ENCODE assay signal across 8 cellular contexts in the genomic region with DNA sequence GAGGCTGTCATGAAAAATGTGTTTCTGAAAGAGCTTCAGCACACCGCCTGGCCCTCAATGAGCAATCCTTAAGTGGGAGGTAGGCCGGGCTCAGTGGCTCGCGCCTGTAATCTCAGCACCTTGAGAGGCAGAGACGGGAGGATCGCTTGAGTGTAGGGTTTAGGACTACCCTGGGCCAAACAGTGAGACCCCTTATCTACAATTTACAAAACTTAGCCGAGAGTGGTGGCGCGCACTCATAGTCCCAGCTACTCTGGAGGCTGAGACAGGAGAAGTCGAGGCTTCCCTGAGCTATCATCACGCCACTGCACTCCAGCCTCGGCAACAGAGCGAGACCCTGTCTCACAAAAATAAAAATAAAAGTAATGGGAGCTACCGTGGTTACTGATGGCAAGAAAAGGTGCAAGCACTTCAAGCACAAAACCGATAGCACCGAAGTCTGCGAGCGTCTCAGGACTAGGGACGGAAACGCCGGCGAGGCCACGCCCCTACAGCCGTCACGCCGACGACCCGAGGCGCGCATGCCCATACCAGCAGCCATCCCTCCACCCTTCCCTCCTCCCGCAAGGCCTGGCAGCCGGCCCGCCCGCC. TPM values are rescaled to one million over a fixed set of nuclear protein-coding genes. Genes with fewer than 3 reads are reported as not detected.
A peak's percentile ranks its signal among the peaks of the same experiment; 100 is the strongest.
DNase-seq lines count a peak whose midpoint lies in the region; ATAC-seq and TF ChIP-seq lines count a peak whose summit lies in the region.

No MANE protein-coding gene starts in this region.

- TF ChIP-seq CTCF in dorsolateral prefrontal cortex (IDR thresholded peaks at IDR 0.05 in 54 of 56, conservative IDR thresholded peaks at IDR 0.05 in 2 of 56; ENCODE audit: low read depth in 1 of 56, partially characterized antibody in 56 of 56): peak in 1 of 56 donors; percentile 14
- TF ChIP-seq CTCF in lower leg skin (IDR thresholded peaks at IDR 0.05): no peak

- peaks cover 27 to 48% (median 42%) of the 10 kb centered on the region in 11 experiments; a peak in 20 of 22 replicates for H4K20me1 ChIP-seq in BLaER1 treated with 17β-estradiol and CSF1 and Interleukin-3, amounts not matched to agents 10 nM and 100 nM

- H3K27me3 ChIP-seq in BLaER1 treated with 17β-estradiol and CSF1 and Interleukin-3, amounts not matched to agents 10 nM and 100 nM: no peaks in the 10 kb centered on the region
- H3K27me3 ChIP-seq in dorsolateral prefrontal cortex: no peaks in the 10 kb centered on the region

- DNase-seq in NCI-H748 (lab: John Stamatoyannopoulos, UW; ENCODE audit: unreplicated experiment) (peak; percentile 62), dorsolateral prefrontal cortex (peak; percentile 78 to 91 (median 88)), lower leg skin (ENCODE audit: low spot score in 2 of 2) (peak; percentile 84 to 98)
- peak; percentile 89 to 92 for DNase-seq in activated CD4-positive, alpha-beta T cell treated with anti-CD3 and anti-CD28 coated beads, Interleukin-2, amount 50 U/mL, for 48 hours
- DNase-seq in stimulated activated CD4-positive, alpha-beta T cell treated with anti-CD3 and anti-CD28 coated beads, Interleukin-4, amount 100 ng/mL, for 4 hours: peak; percentile 89

- H3K9me3 ChIP-seq in BLaER1 treated with 17β-estradiol and CSF1 and Interleukin-3, amounts not matched to agents 10 nM and 100 nM (replicated peaks in 1 of 11): peaks cover 0 to 5% (median under 1%) of the 10 kb centered on the region in 11 experiments; a peak in 9 of 22 replicates

- peaks cover 11 to 26% (median 16%) of the 10 kb centered on the region in 10 experiments for H3K4me1 ChIP-seq in BLaER1 treated with 17β-estradiol and CSF1 and Interleukin-3, amounts not matched to agents 10 nM and 100 nM

- H3K27ac ChIP-seq in BLaER1 treated with 17β-estradiol and CSF1 and Interleukin-3, amounts not matched to agents 10 nM and 100 nM: peak overlapping the region; percentile 60 to 96 (median 91); a peak in 21 of 22 replicates
- H3K27ac ChIP-seq in dorsolateral prefrontal cortex: peak overlapping the region; percentile 54 to 99 (median 96)

- no peak for TF ChIP-seq POLR2A in lower leg skin (IDR thresholded peaks at IDR 0.05)

- ATAC-seq in GM19328 (IDR thresholded peaks at IDR 0.05; ENCODE audit: unreplicated experiment) (peak; percentile 76), HG03442 (IDR thresholded peaks at IDR 0.05; ENCODE audit: unreplicated experiment) (peak; percentile 69)

- intact Hi-C loops in dorsolateral prefrontal cortex (cut with DNase I) (loop anchor here in 1 of 2 donors (5.0 kb wide), 1 partner anchor 66 kb away; a partner anchor contains a TSS), lower leg skin (cut with DNase I; ENCODE audit: low total_unique reads) (no loop called here)

- peaks cover 31 to 42% (median 38%) of the 10 kb centered on the region in 11 experiments for H3K36me3 ChIP-seq in BLaER1 treated with 17β-estradiol and CSF1 and Interleukin-3, amounts not matched to agents 10 nM and 100 nM

- peak overlapping the region; percentile 85 to 98 (median 94) for H3K4me2 ChIP-seq in BLaER1 treated with 17β-estradiol and CSF1 and Interleukin-3, amounts not matched to agents 10 nM and 100 nM

- 1% methylated on average over 31 to 34 of the region's 34 CpGs for WGBS in lower leg skin, 2 donors

- peak overlapping the region; percentile 74 to 95 (median 84) for H3K4me3 ChIP-seq in BLaER1 treated with 17β-estradiol and CSF1 and Interleukin-3, amounts not matched to agents 10 nM and 100 nM
- H3K4me3 ChIP-seq in dorsolateral prefrontal cortex (peak overlapping the region; percentile 54 to 100 (median 96)), lower leg skin (ENCODE audit: low read depth, poor library complexity, severe bottlenecking) (peak overlapping the region; percentile 81)

- H3K9ac ChIP-seq in BLaER1 treated with 17β-estradiol and CSF1 and Interleukin-3, amounts not matched to agents 10 nM and 100 nM: peak overlapping the region; percentile 89 to 96 (median 91)

RNA-seq across cellular contexts. Expression of a gene that starts 0.6 kb away (rescaled TPM):
- total RNA-seq in dorsolateral prefrontal cortex: 10 to 100 TPM; 24.8 to 46.6 (median 37.8) TPM
- total RNA-seq in lower leg skin: 10 to 100 TPM; 40.5 to 73.7 (median 67.0) TPM

RNA-seq across cellular contexts. Expression of a gene that starts 22.8 kb away (rescaled TPM):
- 1 to 10 TPM in 14 of 120 experiments, under 1 TPM in 26, not detected in 80; 0.29 to 2.7 (median 0.84) TPM for total RNA-seq in dorsolateral prefrontal cortex
- total RNA-seq in lower leg skin: 10 to 100 TPM in 1 of 4 donors, 1 to 10 TPM in 3; 4.8 to 21.5 (median 6.6) TPM

RNA-seq across cellular contexts. Expression of a gene that starts 43.5 kb away (rescaled TPM):
- total RNA-seq in dorsolateral prefrontal cortex: 1 to 10 TPM in 31 of 120 experiments, under 1 TPM in 57, not detected in 32; 0.20 to 2.9 (median 0.82) TPM
- 1 to 10 TPM in 1 of 4 donors, under 1 TPM in 3; 0.49 to 1.1 (median 0.57) TPM for total RNA-seq in lower leg skin

Comparison
In these comparisons a context has a peak if more than half of its experiments do, and no peak if none do; other contexts are left out.
1. Peak in every context shown above with its lines: DNase-seq, ATAC-seq, H3K4me3 ChIP-seq and H3K27ac ChIP-seq.